In genomic region chr14:77615231-77616132, GRCh38 we compare ENCODE assay signal across 9 cellular contexts. TPM values are rescaled to one million over a fixed set of nuclear protein-coding genes. Genes with fewer than 3 reads are reported as not detected.
DNase-seq lines count a peak whose midpoint lies in the region; ATAC-seq, FAIRE-seq and TF ChIP-seq lines count a peak whose summit lies in the region.
"Had no signal": no experiment of that assay in that cellular context is flagged by ENCODE, and none has a peak within 500 bp of the region (broad histone marks: within the 10 kb centered on the region; RNA-seq: fewer than 3 reads in every experiment).

No MANE protein-coding gene starts in this region.

- no peaks in the 10 kb centered on the region for H3K36me3 ChIP-seq in kidney (ENCODE audit: control insufficient read depth in 1 of 2, insufficient read depth in 2 of 2, low read length in 2 of 2)

- intact Hi-C loops in kidney (cut with DNase I): no loop called here

- H3K4me1 ChIP-seq in kidney (ENCODE audit: control insufficient read depth in 1 of 2, insufficient read depth in 1 of 2, low read depth in 1 of 2, low read length in 2 of 2): peaks cover 2 to 11% of the 10 kb centered on the region in 2 donors

- peak overlapping the region; percentile 87 to 91 for H3K4me3 ChIP-seq in kidney (ENCODE audit: low read length in 2 of 2)

- peak overlapping the region; percentile 45 to 87 for H3K9ac ChIP-seq in kidney (ENCODE audit: low read length in 2 of 2)

- TF ChIP-seq CTCF in kidney (IDR thresholded peaks at IDR 0.05; ENCODE audit: borderline replicate concordance, extremely low read depth, insufficient read depth): no peak

- H3K9me3 ChIP-seq in kidney (ENCODE audit: control insufficient read depth in 1 of 2, low read length in 2 of 2): no peaks in the 10 kb centered on the region

- peak; percentile 37 for DNase-seq in NCI-H2227 (lab: John Stamatoyannopoulos, UW; ENCODE audit: unreplicated experiment)
- no peak for DNase-seq in NCI-H2227 treated with DMSO at 0.1 percent for 48 hours (lab: John Stamatoyannopoulos, UW)
- peak; percentile 42 for DNase-seq in NCI-H748 (lab: John Stamatoyannopoulos, UW; ENCODE audit: unreplicated experiment)
- no peak for DNase-seq in kidney
- peak; percentile 3 for DNase-seq in stimulated activated CD8-positive, alpha-beta memory T cell treated with anti-CD3 and anti-CD28 coated beads, Interleukin-15, amount 100 ng/mL, for 24 hours (ENCODE audit: low read depth)

- ATAC-seq in GM21390 (IDR thresholded peaks at IDR 0.05; ENCODE audit: unreplicated experiment) (no peak), HG03097 (IDR thresholded peaks at IDR 0.05; ENCODE audit: low FRiP score, unreplicated experiment) (no peak)

- H3K27ac ChIP-seq in angular gyrus (ENCODE audit: low read depth, low read length): peak overlapping the region; percentile 86
- peak overlapping the region; percentile 78 to 81 for H3K27ac ChIP-seq in kidney (ENCODE audit: low read depth in 2 of 2, low read length in 2 of 2)

- FAIRE-seq in kidney (lab: Jason Lieb, UNC): no peak
- FAIRE-seq: endometrium had no signal

RNA-seq across cellular contexts. Expression of gene SPTLC2, which starts 1.0 kb away (rescaled TPM):
- total RNA-seq in kidney: 66.1 TPM
- polyA plus RNA-seq in kidney (ENCODE audit: insufficient read depth, low read depth, low replicate concordance): 17.0 TPM

Comparison
In these comparisons a context has a peak if more than half of its experiments do, and no peak if none do; other contexts are left out.
1. DNase-seq: peak in NCI-H2227 (single experiment), NCI-H748 (single experiment) and stimulated activated CD8-positive, alpha-beta memory T cell treated with anti-CD3 and anti-CD28 coated beads, Interleukin-15, amount 100 ng/mL, for 24 hours (single experiment); none in NCI-H2227 treated with DMSO at 0.1 percent for 48 hours (single experiment) and kidney (single experiment).